4 cellular contexts compared by ENCODE assay signal in genomic region chr19:49490287-49491029, GRCh38. TPM values are rescaled to one million over a fixed set of nuclear protein-coding genes. Genes with fewer than 3 reads are reported as not detected.
DNase-seq lines count a peak whose midpoint lies in the region; ATAC-seq and TF ChIP-seq lines count a peak whose summit lies in the region.

No MANE protein-coding gene starts in this region.

- H3K27me3 ChIP-seq in DOHH2 (ENCODE audit: control insufficient read depth, low read length): no peaks in the 10 kb centered on the region

- DNase-seq in chondrocyte (ENCODE audit: low spot score): no peak

- peak overlapping the region; percentile 98 for H3K4me2 ChIP-seq in DOHH2 (ENCODE audit: low read length)

- H3K27ac ChIP-seq in DOHH2 (ENCODE audit: low read depth, low read length): peak overlapping the region; percentile 95

- TF ChIP-seq CTCF in DOHH2 (IDR thresholded peaks at IDR 0.05; ENCODE audit: low read depth, low read length, poor library complexity, severe bottlenecking) (no peak), chondrocyte (IDR thresholded peaks at IDR 0.05) (no peak)

- H3K27ac Mint-ChIP-seq in chondrocyte (ENCODE audit: unreplicated experiment): peak overlapping the region; percentile 97

- H3K9me2 ChIP-seq in DOHH2 (replicated peaks; ENCODE audit: control insufficient read depth, low read length): no peaks in the 10 kb centered on the region

- peaks cover 40% of the 10 kb centered on the region for H3K79me2 ChIP-seq in DOHH2 (ENCODE audit: control insufficient read depth, low read length)

- no peaks in the 10 kb centered on the region for H3K9me3 ChIP-seq in DOHH2 (ENCODE audit: control insufficient read depth, insufficient read depth, low read length)

- peaks cover 27% of the 10 kb centered on the region for H4K20me1 ChIP-seq in DOHH2 (ENCODE audit: control insufficient read depth, insufficient read depth, low read depth, low read length)

- H3K4me3 Mint-ChIP-seq in chondrocyte (ENCODE audit: unreplicated experiment): peak overlapping the region; percentile 95

- ATAC-seq in HG03521 (IDR thresholded peaks at IDR 0.05; ENCODE audit: unreplicated experiment) (no peak), GM21360 (IDR thresholded peaks at IDR 0.05; ENCODE audit: unreplicated experiment) (no peak)

- H3K36me3 Mint-ChIP-seq in chondrocyte (ENCODE audit: low read depth): peaks cover 43% of the 10 kb centered on the region

- peaks cover 60% of the 10 kb centered on the region for H3K36me3 ChIP-seq in DOHH2 (ENCODE audit: control insufficient read depth, low read length)

- no peaks in the 10 kb centered on the region for H3K27me3 Mint-ChIP-seq in chondrocyte (ENCODE audit: low read depth)

- peaks cover 73% of the 10 kb centered on the region for H3F3A ChIP-seq in DOHH2 (ENCODE audit: control insufficient read depth, insufficient read depth)

- H3K4me1 Mint-ChIP-seq in chondrocyte (ENCODE audit: low read depth): peaks cover 24% of the 10 kb centered on the region

- peak overlapping the region; percentile 98 for H3K4me3 ChIP-seq in DOHH2 (ENCODE audit: low read length)

- peaks cover 69% of the 10 kb centered on the region for H3K4me1 ChIP-seq in DOHH2 (ENCODE audit: control insufficient read depth, low read length)

- H3K9me3 Mint-ChIP-seq in chondrocyte (ENCODE audit: low read depth): no peaks in the 10 kb centered on the region

RNA-seq across cellular contexts. Expression of gene RPL13A, which starts 3.0 kb away (rescaled TPM):
- 1,566 to 1,771 TPM (median 1,602 TPM) in 3 replicates for total RNA-seq in chondrocyte

RNA-seq across cellular contexts. Expression of gene RPS11, which starts 5.8 kb away (rescaled TPM):
- total RNA-seq in chondrocyte: 1,193 to 1,478 TPM (median 1,199 TPM) in 3 replicates

RNA-seq across cellular contexts. Expression of gene FLT3LG, which starts 16.4 kb away (rescaled TPM):
- 1.6 to 3.4 TPM (median 1.9 TPM) in 3 replicates for total RNA-seq in chondrocyte

RNA-seq across cellular contexts. Expression of gene FCGRT, which starts 22.0 kb away (rescaled TPM):
- 103 to 112 TPM (median 103 TPM) in 3 replicates for total RNA-seq in chondrocyte

RNA-seq across cellular contexts. Expression of gene RCN3, which starts 37.3 kb away (rescaled TPM):
- 233 to 326 TPM (median 298 TPM) in 3 replicates for total RNA-seq in chondrocyte
